ENCODE assay signal across 9 cellular contexts in the genomic region with DNA sequence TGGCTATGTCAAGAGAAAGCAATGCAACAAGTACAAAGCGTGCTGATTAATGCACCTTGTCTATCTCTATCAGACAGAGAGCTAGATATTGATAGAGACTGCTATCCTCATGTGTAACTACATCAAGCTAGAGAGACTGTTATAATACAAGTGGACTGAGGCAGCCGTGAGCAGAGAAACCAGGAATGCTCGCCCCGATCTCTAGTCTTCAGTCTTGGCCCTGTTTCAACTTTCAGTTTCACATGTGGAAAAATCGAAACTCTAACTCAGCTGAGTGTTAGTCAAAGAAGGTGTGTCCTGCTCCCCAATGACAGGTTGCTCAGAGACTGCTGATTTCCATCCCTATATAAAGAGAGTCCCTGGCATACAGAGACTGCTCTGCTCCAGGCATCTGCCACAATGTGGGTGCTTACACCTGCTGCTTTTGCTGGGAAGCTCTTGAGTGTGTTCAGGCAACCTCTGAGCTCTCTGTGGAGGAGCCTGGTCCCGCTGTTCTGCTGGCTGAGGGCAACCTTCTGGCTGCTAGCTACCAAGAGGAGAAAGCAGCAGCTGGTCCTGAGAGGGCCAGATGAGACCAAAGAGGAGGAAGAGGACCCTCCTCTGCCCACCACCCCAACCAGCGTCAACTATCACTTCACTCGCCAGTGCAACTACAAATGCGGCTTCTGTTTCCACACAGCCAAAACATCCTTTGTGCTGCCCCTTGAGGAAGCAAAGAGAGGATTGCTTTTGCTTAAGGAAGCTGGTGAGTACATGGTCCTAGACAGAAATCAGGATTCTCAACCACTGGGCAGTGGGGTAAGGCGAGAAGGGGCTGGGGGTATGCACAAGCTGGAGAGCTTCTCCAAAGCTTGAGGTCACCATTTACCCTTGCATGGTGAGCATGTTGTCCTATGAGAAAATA. TPM values are rescaled to one million over a fixed set of nuclear protein-coding genes. Genes with fewer than 3 reads are reported as not detected.
A peak's percentile ranks its signal among the peaks of the same experiment; 100 is the strongest.
DNase-seq lines count a peak whose midpoint lies in the region; ATAC-seq and TF ChIP-seq lines count a peak whose summit lies in the region.
"Had no signal": no experiment of that assay in that cellular context is flagged by ENCODE, and none has a peak within 500 bp of the region (broad histone marks: within the 10 kb centered on the region; RNA-seq: fewer than 3 reads in every experiment).

A gene with protein sequence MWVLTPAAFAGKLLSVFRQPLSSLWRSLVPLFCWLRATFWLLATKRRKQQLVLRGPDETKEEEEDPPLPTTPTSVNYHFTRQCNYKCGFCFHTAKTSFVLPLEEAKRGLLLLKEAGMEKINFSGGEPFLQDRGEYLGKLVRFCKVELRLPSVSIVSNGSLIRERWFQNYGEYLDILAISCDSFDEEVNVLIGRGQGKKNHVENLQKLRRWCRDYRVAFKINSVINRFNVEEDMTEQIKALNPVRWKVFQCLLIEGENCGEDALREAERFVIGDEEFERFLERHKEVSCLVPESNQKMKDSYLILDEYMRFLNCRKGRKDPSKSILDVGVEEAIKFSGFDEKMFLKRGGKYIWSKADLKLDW (plus strand): TSS at position 376 of the 904 bp plus-strand sequence. CDS start 24 bp downstream, at position 400.

- peak within 1 kb of the TSS; percentile 64 for H3K27ac Mint-ChIP-seq in activated naive CD8-positive, alpha-beta T cell treated with anti-CD3 and anti-CD28 coated beads for 36 hours

- TF ChIP-seq CTCF in AG09319 (IDR thresholded peaks at IDR 0.05; ENCODE audit: low read depth, low read length): peak; percentile 13

- H3K9me3 Mint-ChIP-seq in activated naive CD8-positive, alpha-beta T cell treated with anti-CD3 and anti-CD28 coated beads for 36 hours: peaks cover 4% of the 10 kb centered on the region

- no peaks in the 10 kb centered on the region for H3K36me3 ChIP-seq in stomach smooth muscle (ENCODE audit: control insufficient read depth in 2 of 2, insufficient read depth in 2 of 2, low read length in 2 of 2)

- H3K9me3 ChIP-seq in stomach smooth muscle (ENCODE audit: control insufficient read depth in 2 of 2, low read length in 2 of 2): no peaks in the 10 kb centered on the region

- peak within 1 kb of the TSS; percentile 80 to 89 for H3K4me3 ChIP-seq in stomach smooth muscle (ENCODE audit: low read length in 2 of 2)

- H3K27me3 Mint-ChIP-seq in activated naive CD8-positive, alpha-beta T cell treated with anti-CD3 and anti-CD28 coated beads for 36 hours: no peaks in the 10 kb centered on the region

- ATAC-seq in HG03095 (IDR thresholded peaks at IDR 0.05; ENCODE audit: unreplicated experiment): peak; percentile 71

- no peak for DNase-seq in AG09319 (ENCODE audit: extremely low read depth, low read depth)
- peak; percentile 64 for DNase-seq in NCI-H345 treated with DMSO at 0.1 percent for 48 hours (lab: John Stamatoyannopoulos, UW; ENCODE audit: unreplicated experiment)
- peak; percentile 37 for DNase-seq in activated naive CD8-positive, alpha-beta T cell treated with anti-CD3 and anti-CD28 coated beads for 36 hours
- DNase-seq in inferior parietal cortex (ENCODE audit: extremely low spot score): peak; percentile 56
- DNase-seq in GOT3 (lab: John Stamatoyannopoulos, UW): no peak

- peak; percentile 32 for TF ChIP-seq POLR2A in GM18526 (IDR thresholded peaks at IDR 0.05; ENCODE audit: extremely low read depth, insufficient read length)

- H3K4me1 ChIP-seq in stomach smooth muscle (ENCODE audit: control insufficient read depth, insufficient read depth, low read length): no peaks in the 10 kb centered on the region

- peaks cover 5% of the 10 kb centered on the region for H3K36me3 Mint-ChIP-seq in activated naive CD8-positive, alpha-beta T cell treated with anti-CD3 and anti-CD28 coated beads for 36 hours

- peak within 1 kb of the TSS; percentile 34 to 79 for H3K9ac ChIP-seq in stomach smooth muscle (ENCODE audit: low read length in 2 of 2)

- H3K27ac ChIP-seq in stomach smooth muscle (ENCODE audit: low read length): no peak within 1 kb of the TSS

- H3K4me3 Mint-ChIP-seq in activated naive CD8-positive, alpha-beta T cell treated with anti-CD3 and anti-CD28 coated beads for 36 hours: peak within 1 kb of the TSS; percentile 71
- H3K4me3 Mint-ChIP-seq: neural crest cell had no signal

- H3K4me1 Mint-ChIP-seq in activated naive CD8-positive, alpha-beta T cell treated with anti-CD3 and anti-CD28 coated beads for 36 hours: peaks cover 58% of the 10 kb centered on the region
- H3K4me1 Mint-ChIP-seq: neural crest cell had no signal

- H3K27me3 ChIP-seq in stomach smooth muscle (ENCODE audit: control insufficient read depth in 1 of 2, insufficient read depth in 2 of 2, low read length in 2 of 2): no peaks in the 10 kb centered on the region

RNA-seq across cellular contexts. Expression of the gene that starts here (rescaled TPM):
- 10 to 100 TPM in 1 of 2 experiments, 1 to 10 TPM in 1; 9.2 to 10.0 TPM for total RNA-seq in activated naive CD8-positive, alpha-beta T cell treated with anti-CD3 and anti-CD28 coated beads for 36 hours

Comparison
In these comparisons a context has a peak if more than half of its experiments do, and no peak if none do; other contexts are left out.
1. DNase-seq: peak in NCI-H345 treated with DMSO at 0.1 percent for 48 hours (single experiment), activated naive CD8-positive, alpha-beta T cell treated with anti-CD3 and anti-CD28 coated beads for 36 hours (single experiment) and inferior parietal cortex (single experiment); none in AG09319 (single experiment) and GOT3 (single experiment).